ENCODE assay signal across 16 cellular contexts in genomic region chr17:16212793-16213192, GRCh38. TPM values are rescaled to one million over a fixed set of nuclear protein-coding genes. Genes with fewer than 3 reads are reported as not detected.
DNase-seq lines count a peak whose midpoint lies in the region; ATAC-seq and TF ChIP-seq lines count a peak whose summit lies in the region.
"Had no signal": no experiment of that assay in that cellular context is flagged by ENCODE, and none has a peak within 500 bp of the region (broad histone marks: within the 10 kb centered on the region; RNA-seq: fewer than 3 reads in every experiment).

No MANE protein-coding gene starts in this region.

- TF ChIP-seq CTCF in NB4 (IDR thresholded peaks at IDR 0.05; ENCODE audit: low read depth, low read length) (no peak), brain (conservative IDR thresholded peaks at IDR 0.05) (no peak), neural crest cell (conservative IDR thresholded peaks at IDR 0.05) (no peak)

- H3K4me1 Mint-ChIP-seq in activated T-cell treated with anti-CD3 and anti-CD28 coated beads, Interleukin-2, amount 50 U/mL, for 24 hours (ENCODE audit: low read depth) = peaks cover 42% of the 10 kb centered on the region
- H3K4me1 Mint-ChIP-seq in brain (peaks cover 53% of the 10 kb centered on the region), neural crest cell (peaks cover 33% of the 10 kb centered on the region)

- peak overlapping the region; percentile 47 for H3K27ac Mint-ChIP-seq in activated T-cell treated with anti-CD3 and anti-CD28 coated beads, Interleukin-2, amount 50 U/mL, for 24 hours
- H3K27ac Mint-ChIP-seq in brain (peak overlapping the region in 4 of 5 experiments; percentile 69 to 96 (median 90)), neural crest cell (ENCODE audit: unreplicated experiment) (no peak overlapping the region)

- no peaks in the 10 kb centered on the region for H3K27me3 Mint-ChIP-seq in activated T-cell treated with anti-CD3 and anti-CD28 coated beads, Interleukin-2, amount 50 U/mL, for 24 hours
- H3K27me3 Mint-ChIP-seq in brain (peaks cover 17% of the 10 kb centered on the region), neural crest cell (ENCODE audit: low read depth) (no peaks in the 10 kb centered on the region)

- H3K9me3 Mint-ChIP-seq in activated T-cell treated with anti-CD3 and anti-CD28 coated beads, Interleukin-2, amount 50 U/mL, for 24 hours = no peaks in the 10 kb centered on the region
- H3K9me3 Mint-ChIP-seq in brain (no peaks in the 10 kb centered on the region), neural crest cell (no peaks in the 10 kb centered on the region)

- TF ChIP-seq POLR2A in NB4 (IDR thresholded peaks at IDR 0.05; ENCODE audit: extremely low read depth, insufficient read length) = no peak

- peak overlapping the region; percentile 82 for H3K4me3 ChIP-seq in NB4 (ENCODE audit: low read depth, low read length)

- no peak for ATAC-seq in GM19452 (IDR thresholded peaks at IDR 0.05; ENCODE audit: unreplicated experiment)
- ATAC-seq: left lung had no signal

- DNase-seq in activated T-cell treated with anti-CD3 and anti-CD28 coated beads, Interleukin-2, amount 50 U/mL, for 24 hours = no peak
- DNase-seq in activated T-cell treated with anti-CD3 and anti-CD28 coated beads, Interleukin-2, amount 50 U/mL, for 48 hours = no peak
- no peak for DNase-seq in NB4 (ENCODE audit: low read depth)
- no peak for DNase-seq in neural crest cell (ENCODE audit: low read depth, low spot score)
- no peak for DNase-seq in stimulated activated CD4-positive, alpha-beta T cell treated with anti-CD3 and anti-CD28 coated beads, Interleukin-12 subunit alpha, Interleukin-12 subunit beta, amount 100 ng/mL, for 4 hours
- DNase-seq in activated CD4-positive, alpha-beta T cell treated with anti-CD3 and anti-CD28 coated beads for 1 hour = no peak
- DNase-seq: ACHN; activated gamma-delta T cell treated with Interleukin-2 at 50 U/mL for 16 hours; left lung; MM.1S; NCI-H2029; NCI-H748 treated with DMSO at 0.1 percent for 48 hours; retina; stimulated activated CD4-positive, alpha-beta T cell treated with anti-CD3 and anti-CD28 coated beads, Interleukin-1b, Interleukin-23, amount 100 ng/mL, for 48 hours had no signal

- H3K36me3 Mint-ChIP-seq in activated T-cell treated with anti-CD3 and anti-CD28 coated beads, Interleukin-2, amount 50 U/mL, for 24 hours (ENCODE audit: low read depth) = peaks cover 25% of the 10 kb centered on the region
- H3K36me3 Mint-ChIP-seq in brain = peaks cover 8% of the 10 kb centered on the region
- H3K36me3 Mint-ChIP-seq in neural crest cell (ENCODE audit: low read depth) = no peaks in the 10 kb centered on the region

- H3K4me3 Mint-ChIP-seq in activated T-cell treated with anti-CD3 and anti-CD28 coated beads, Interleukin-2, amount 50 U/mL, for 24 hours = peak overlapping the region; percentile 98
- peak overlapping the region in 4 of 5 experiments; percentile 76 to 97 (median 88) for H3K4me3 Mint-ChIP-seq in brain
- peak overlapping the region; percentile 32 for H3K4me3 Mint-ChIP-seq in neural crest cell

RNA-seq across cellular contexts. Expression of gene NCOR1, which starts 2.5 kb away (rescaled TPM):
- polyA plus RNA-seq in brain (ENCODE audit: insufficient read depth, low read depth, low replicate concordance) = 50.3 TPM
- 129 and 136 TPM in 2 replicates for total RNA-seq in neural crest cell

RNA-seq across cellular contexts. Expression of gene PIGL, which starts 4.2 kb away (rescaled TPM):
- 13.2 TPM for polyA plus RNA-seq in brain (ENCODE audit: insufficient read depth, low read depth, low replicate concordance)
- total RNA-seq in neural crest cell = 31.1 and 35.3 TPM in 2 replicates

Comparison
In these comparisons a context has a peak if more than half of its experiments do, and no peak if none do; other contexts are left out.
1. H3K4me3 Mint-ChIP-seq: peak in every context shown above with its lines; median percentile 98 in activated T-cell treated with anti-CD3 and anti-CD28 coated beads, Interleukin-2, amount 50 U/mL, for 24 hours; 88 in brain; 32 in neural crest cell.